Comparison of ENCODE assay signal across 7 cellular contexts in genomic region chrX:126670258-126670657, GRCh38.
"Had no signal": no experiment of that assay in that cellular context is flagged by ENCODE, and none has a peak within 500 bp of the region (broad histone marks: within the 10 kb centered on the region; RNA-seq: fewer than 3 reads in every experiment).

No MANE protein-coding gene starts in this region.

- ATAC-seq: HepG2, K562 had no signal

- H3K27ac Mint-ChIP-seq: IgD-negative memory B cell had no signal

- H3K27me3 Mint-ChIP-seq: IgD-negative memory B cell had no signal

- H3K4me3 Mint-ChIP-seq: IgD-negative memory B cell had no signal

- H3K4me3 ChIP-seq: K562 had no signal

- DNase-seq: IMR-90, KBM-7, KG1 had no signal

- H3K4me1 Mint-ChIP-seq: IgD-negative memory B cell had no signal

- H3K27ac ChIP-seq: HL-60 had no signal

- H3K36me3 Mint-ChIP-seq: IgD-negative memory B cell had no signal
